In the genomic region with DNA sequence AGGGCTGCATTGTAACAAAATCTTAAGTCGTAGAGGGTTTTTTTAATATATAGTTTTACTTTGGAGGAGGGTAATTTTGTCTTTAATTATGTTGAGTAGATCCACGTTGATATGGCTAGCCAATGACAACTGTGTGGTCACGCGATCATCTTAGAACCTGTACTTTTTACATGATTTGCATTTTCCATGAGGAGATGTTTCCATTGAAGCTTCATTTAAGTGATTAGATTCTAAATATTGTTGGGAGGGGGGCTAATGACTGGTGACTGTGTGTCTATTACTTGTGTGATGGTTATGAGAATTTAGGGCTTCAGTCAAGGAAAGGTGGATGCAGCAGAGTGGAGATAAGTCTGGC, we compare ENCODE assay signal across 8 cellular contexts. TPM values are rescaled to one million over a fixed set of nuclear protein-coding genes. Genes with fewer than 3 reads are reported as not detected.
DNase-seq lines count a peak whose midpoint lies in the region; ATAC-seq and TF ChIP-seq lines count a peak whose summit lies in the region.
"Not testable (repeated sequence)": the region's sequence is repeated elsewhere in the genome, so short reads cannot be mapped to it uniquely, and the experiment has no call there.

No MANE protein-coding gene starts in this region.

- POLR2A ChIA-PET in BJ (lab: Charles Lee); PC-3 (lab: Charles Lee; ENCODE audit: unreplicated experiment): not testable (repeated sequence)
- POLR2A ChIA-PET in HEK293 (lab: Yijun Ruan, JAX): interaction anchor here (0.9 kb wide), 1 partner anchor 391 kb away, joined by 3 read pairs; no protein-coding TSS in a partner anchor
- POLR2A ChIA-PET in naive thymus-derived CD4-positive, alpha-beta T cell (lab: Charles Lee): interaction anchor here (1.6 kb wide), 1 partner anchor 385 kb away, joined by 5 read pairs; the partner anchor contains the start of gene ATP6V1F

- not testable (repeated sequence) for H3K4me1 Mint-ChIP-seq in activated T-helper 17 cell treated with anti-CD3 and anti-CD28 coated beads, Interleukin-2, amount 50 U/mL, for 72 hours
- peaks cover 12 to 35% (median 29%) of the 10 kb centered on the region in 7 donors for H3K4me1 Mint-ChIP-seq in naive thymus-derived CD4-positive, alpha-beta T cell
- H3K4me1 Mint-ChIP-seq in stimulated activated effector memory CD8-positive, alpha-beta T cell treated with anti-CD3 and anti-CD28 coated beads, Interleukin-12 subunit alpha, Interleukin-12 subunit beta, amount 100 ng/mL, for 72 hours: peaks cover 17% of the 10 kb centered on the region

- ATAC-seq in PC-3; activated T-helper 17 cell treated with anti-CD3 and anti-CD28 coated beads, Interleukin-2, amount 50 U/mL, for 72 hours (replicated peaks); naive thymus-derived CD4-positive, alpha-beta T cell; stimulated activated effector memory CD8-positive, alpha-beta T cell treated with anti-CD3 and anti-CD28 coated beads, Interleukin-12 subunit alpha, Interleukin-12 subunit beta, amount 100 ng/mL, for 72 hours: not testable (repeated sequence)

- H3K9me3 Mint-ChIP-seq in activated T-helper 17 cell treated with anti-CD3 and anti-CD28 coated beads, Interleukin-2, amount 50 U/mL, for 72 hours; naive thymus-derived CD4-positive, alpha-beta T cell; stimulated activated effector memory CD8-positive, alpha-beta T cell treated with anti-CD3 and anti-CD28 coated beads, Interleukin-12 subunit alpha, Interleukin-12 subunit beta, amount 100 ng/mL, for 72 hours: not testable (repeated sequence)

- H4K20me1 ChIP-seq in PC-3 (ENCODE audit: low read length); hepatocyte (ENCODE audit: insufficient read depth, poor library complexity, severe bottlenecking): not testable (repeated sequence)

- H3K27ac Mint-ChIP-seq in activated T-helper 17 cell treated with anti-CD3 and anti-CD28 coated beads, Interleukin-2, amount 50 U/mL, for 72 hours: peak overlapping the region; percentile 91
- H3K27ac Mint-ChIP-seq in naive thymus-derived CD4-positive, alpha-beta T cell: peak overlapping the region; percentile 89 to 98 (median 97)
- peak overlapping the region; percentile 98 for H3K27ac Mint-ChIP-seq in stimulated activated effector memory CD8-positive, alpha-beta T cell treated with anti-CD3 and anti-CD28 coated beads, Interleukin-12 subunit alpha, Interleukin-12 subunit beta, amount 100 ng/mL, for 72 hours

- not testable (repeated sequence) for BruUV-seq in PC-3 (replicated peaks; lab: Mats Ljungman, UMichigan)

- peak overlapping the region; percentile 91 for H3K4me3 Mint-ChIP-seq in activated T-helper 17 cell treated with anti-CD3 and anti-CD28 coated beads, Interleukin-2, amount 50 U/mL, for 72 hours
- peak overlapping the region; percentile 94 to 100 (median 98) for H3K4me3 Mint-ChIP-seq in naive thymus-derived CD4-positive, alpha-beta T cell
- H3K4me3 Mint-ChIP-seq in stimulated activated effector memory CD8-positive, alpha-beta T cell treated with anti-CD3 and anti-CD28 coated beads, Interleukin-12 subunit alpha, Interleukin-12 subunit beta, amount 100 ng/mL, for 72 hours: peak overlapping the region; percentile 98

- intact Hi-C loops in PC-3 (cut with micrococcal nuclease): loop anchor here (5.0 to 10.0 kb wide), 2 partner anchors 57 to 405 kb away; no protein-coding TSS in a partner anchor
- intact Hi-C loops in naive thymus-derived CD4-positive, alpha-beta T cell (cut with micrococcal nuclease): loop anchor here in 1 of 2 donors (2.0 to 5.0 kb wide), 2 partner anchors 70 to 385 kb away; partner anchors contain the start of genes ATP6V1F and IMPDH1

- not testable (repeated sequence) for H3K27me3 Mint-ChIP-seq in activated T-helper 17 cell treated with anti-CD3 and anti-CD28 coated beads, Interleukin-2, amount 50 U/mL, for 72 hours; naive thymus-derived CD4-positive, alpha-beta T cell

- CTCF ChIA-PET in BJ (lab: Yijun Ruan, JAX) (interaction anchor here (0.6 to 5.5 kb wide), 4 partner anchors 51 to 783 kb away, joined by 3 to 69 read pairs (median 14); no protein-coding TSS in a partner anchor), HEK293 (lab: Yijun Ruan, JAX) (interaction anchor here (0.7 to 1.3 kb wide), 3 partner anchors 62 to 406 kb away, joined by 3 read pairs; no protein-coding TSS in a partner anchor)
- CTCF ChIA-PET in PC-3 (lab: Charles Lee); naive thymus-derived CD4-positive, alpha-beta T cell (lab: Charles Lee): not testable (repeated sequence)

- peak overlapping the region; percentile 68 for H3K4me3 ChIP-seq in BJ (ENCODE audit: low read depth, low read length)
- H3K4me3 ChIP-seq in HEK293 (ENCODE audit: low read depth, low read length): peak overlapping the region; percentile 74
- peak overlapping the region; percentile 92 for H3K4me3 ChIP-seq in PC-3 (ENCODE audit: low read length)
- peak overlapping the region; percentile 73 to 80 for H3K4me3 ChIP-seq in duodenal mucosa (ENCODE audit: low read depth in 1 of 2, low read length in 2 of 2)
- H3K4me3 ChIP-seq in hepatocyte: peak overlapping the region; percentile 33
- H3K4me3 ChIP-seq in naive thymus-derived CD4-positive, alpha-beta T cell (ENCODE audit: low read length): peak overlapping the region; percentile 74

- peaks cover 55% of the 10 kb centered on the region for H3K36me3 Mint-ChIP-seq in activated T-helper 17 cell treated with anti-CD3 and anti-CD28 coated beads, Interleukin-2, amount 50 U/mL, for 72 hours (ENCODE audit: low read depth)
- not testable (repeated sequence) for H3K36me3 Mint-ChIP-seq in naive thymus-derived CD4-positive, alpha-beta T cell
- H3K36me3 Mint-ChIP-seq in stimulated activated effector memory CD8-positive, alpha-beta T cell treated with anti-CD3 and anti-CD28 coated beads, Interleukin-12 subunit alpha, Interleukin-12 subunit beta, amount 100 ng/mL, for 72 hours: peaks cover 57% of the 10 kb centered on the region

- not testable (repeated sequence) for H3K27me3 ChIP-seq in BJ (ENCODE audit: control insufficient read depth, insufficient read depth, low read length); PC-3 (ENCODE audit: low read length); duodenal mucosa (ENCODE audit: control insufficient read depth in 1 of 2, insufficient read depth in 2 of 2, low read length in 2 of 2); hepatocyte; naive thymus-derived CD4-positive, alpha-beta T cell (ENCODE audit: control insufficient read depth in 2 of 2, insufficient read depth in 2 of 2, low read length in 2 of 2)

- H3K36me3 ChIP-seq in BJ (ENCODE audit: control insufficient read depth, insufficient read depth, low read length); PC-3 (ENCODE audit: low read depth, low read length); hepatocyte (replicated peaks; ENCODE audit: insufficient read depth, low read depth): not testable (repeated sequence)
- H3K36me3 ChIP-seq in HEK293 (ENCODE audit: control insufficient read depth in 2 of 2, insufficient read depth in 1 of 2, low read length in 2 of 2) (peaks cover 6 to 20% of the 10 kb centered on the region in 2 experiments), duodenal mucosa (ENCODE audit: control insufficient read depth in 1 of 2, insufficient read depth in 2 of 2, low read length in 2 of 2) (peaks cover 0 to 15% of the 10 kb centered on the region in 2 donors)
- H3K36me3 ChIP-seq in naive thymus-derived CD4-positive, alpha-beta T cell (ENCODE audit: control insufficient read depth in 2 of 3, insufficient read depth in 3 of 3, low read length in 3 of 3): peaks cover 0 to 11% (median 0%) of the 10 kb centered on the region in 3 experiments

- TF ChIP-seq CTCF in BJ (IDR thresholded peaks at IDR 0.05; ENCODE audit: insufficient read depth, low read depth, low read length); HEK293 (tag by site-specific recombination; IDR thresholded peaks at IDR 0.05); PC-3 (conservative IDR thresholded peaks at IDR 0.05; ENCODE audit: low read depth, low read length); hepatocyte (IDR thresholded peaks at IDR 0.05; ENCODE audit: poor library complexity): not testable (repeated sequence)

- DNase-seq in BJ (ENCODE audit: low read depth); PC-3; hepatocyte (ENCODE audit: low spot score); stimulated activated effector memory CD8-positive, alpha-beta T cell treated with anti-CD3 and anti-CD28 coated beads, Interleukin-12 subunit alpha, Interleukin-12 subunit beta, amount 100 ng/mL, for 72 hours (ENCODE audit: low spot score in 2 of 2): not testable (repeated sequence)
- peak in 1 of 9 donors; percentile 9 for DNase-seq in naive thymus-derived CD4-positive, alpha-beta T cell

- peaks cover 30% of the 10 kb centered on the region for H3K79me2 ChIP-seq in PC-3 (ENCODE audit: low read length)
- peaks cover 27% of the 10 kb centered on the region for H3K79me2 ChIP-seq in hepatocyte

- not testable (repeated sequence) for H3K4me1 ChIP-seq in HEK293 (ENCODE audit: control insufficient read depth, insufficient read depth, low read length); PC-3 (ENCODE audit: insufficient read depth, low read length); hepatocyte (ENCODE audit: insufficient read depth); naive thymus-derived CD4-positive, alpha-beta T cell (ENCODE audit: control insufficient read depth in 2 of 2, insufficient read depth in 2 of 2, low read length in 2 of 2)
- H3K4me1 ChIP-seq in duodenal mucosa (ENCODE audit: control insufficient read depth in 1 of 2, insufficient read depth in 2 of 2, low read length in 2 of 2): peaks cover 0 to 15% of the 10 kb centered on the region in 2 donors

- peak overlapping the region; percentile 95 for H3K9ac ChIP-seq in PC-3 (ENCODE audit: low read length)
- peak overlapping the region; percentile 66 to 68 for H3K9ac ChIP-seq in duodenal mucosa (ENCODE audit: low read depth in 1 of 2, low read length in 2 of 2)

- not testable (repeated sequence) for H3F3A ChIP-seq in PC-3 (ENCODE audit: low read length, unreplicated experiment)

- not testable (repeated sequence) for H3K9me2 ChIP-seq in PC-3 (replicated peaks; ENCODE audit: low read length); hepatocyte (replicated peaks; ENCODE audit: insufficient read depth)

- H3K4me2 ChIP-seq in PC-3 (ENCODE audit: low read length): peak overlapping the region; percentile 89
- H3K4me2 ChIP-seq in hepatocyte: peak overlapping the region; percentile 86

- peak overlapping the region; percentile 67 for H3K27ac ChIP-seq in HEK293 (ENCODE audit: extremely low read depth, low read depth, low read length)
- H3K27ac ChIP-seq in PC-3 (ENCODE audit: low read length): not testable (repeated sequence)
- peak overlapping the region; percentile 78 for H3K27ac ChIP-seq in duodenal mucosa (ENCODE audit: low read depth, low read length)
- peak overlapping the region; percentile 90 for H3K27ac ChIP-seq in hepatocyte
- peak overlapping the region; percentile 86 for H3K27ac ChIP-seq in naive thymus-derived CD4-positive, alpha-beta T cell (ENCODE audit: low read depth, low read length)

- not testable (repeated sequence) for H3K9me3 ChIP-seq in HEK293 (ENCODE audit: control insufficient read depth, insufficient read depth, low read depth, low read length); PC-3 (ENCODE audit: low read length); duodenal mucosa (ENCODE audit: control insufficient read depth in 1 of 2, low read length in 2 of 2); hepatocyte (ENCODE audit: low read depth); naive thymus-derived CD4-positive, alpha-beta T cell (ENCODE audit: control insufficient read depth in 2 of 3, low read length in 3 of 3)

- 13% methylated on average over 4 of the region's 4 CpGs for WGBS in hepatocyte (ENCODE audit: low lambda C conversion rate, missing lambda C conversion rate)

- H2AFZ ChIP-seq in PC-3 (ENCODE audit: low read length) (peak overlapping the region; percentile 63; the same call in 1 of the 2 replicates), hepatocyte (peak overlapping the region; percentile 59)

RNA-seq across cellular contexts. Expression of gene METTL2B, which starts 0.8 kb away (rescaled TPM):
- polyA plus RNA-seq in BJ (2011; rRNA removed): 13.8 and 21.0 TPM in 2 replicates
- polyA minus RNA-seq in BJ (2011; rRNA and poly(A)+ RNA removed): 10.2 and 13.4 TPM in 2 replicates
- 33.8 and 37.1 TPM in 2 replicates for total RNA-seq in PC-3 (2014; rRNA removed)
- 10 to 100 TPM; 29.5 to 49.5 TPM for total RNA-seq in activated T-helper 17 cell treated with anti-CD3 and anti-CD28 coated beads, Interleukin-2, amount 50 U/mL, for 72 hours
- 22.9 and 29.0 TPM in 2 replicates for total RNA-seq in hepatocyte
- 9.1 and 11.4 TPM in 2 replicates for polyA plus RNA-seq in hepatocyte
- total RNA-seq in naive thymus-derived CD4-positive, alpha-beta T cell: 10 to 100 TPM; 18.2 to 35.1 (median 25.9) TPM
- polyA plus RNA-seq in naive thymus-derived CD4-positive, alpha-beta T cell: 10 to 100 TPM; 14.7 to 29.7 TPM

RNA-seq across cellular contexts. Expression of gene HILPDA, which starts 21.6 kb away (rescaled TPM):
- polyA plus RNA-seq in BJ (2011; rRNA removed) (16.0 and 21.5 TPM in 2 replicates), hepatocyte (37.4 and 44.2 TPM in 2 replicates)
- polyA minus RNA-seq in BJ (2011; rRNA and poly(A)+ RNA removed): 13.0 and 14.8 TPM in 2 replicates
- total RNA-seq in PC-3 (2014; rRNA removed) (25.7 and 29.1 TPM in 2 replicates), hepatocyte (16.5 and 18.0 TPM in 2 replicates)
- 1,000 to 10,000 TPM in 1 of 2 donors, 10 to 100 TPM in 1; 72.9 to 1,213 TPM for total RNA-seq in activated T-helper 17 cell treated with anti-CD3 and anti-CD28 coated beads, Interleukin-2, amount 50 U/mL, for 72 hours
- total RNA-seq in naive thymus-derived CD4-positive, alpha-beta T cell: 10 to 100 TPM in 1 of 5 experiments, 1 to 10 TPM in 4; 2.4 to 39.5 (median 4.4) TPM
- 1 to 10 TPM; 2.5 to 3.1 TPM for polyA plus RNA-seq in naive thymus-derived CD4-positive, alpha-beta T cell

Comparison
In these comparisons a context has a peak if more than half of its experiments do, and no peak if none do; other contexts are left out.
1. H3K4me3 ChIP-seq: peak in every context shown above with its lines; median percentile 92 in PC-3; 76 in duodenal mucosa; 74 in HEK293; 74 in naive thymus-derived CD4-positive, alpha-beta T cell; 68 in BJ; 33 in hepatocyte.